Comparison of ENCODE assay signal across 9 cellular contexts in genomic region chr1:91697322-91698260, GRCh38.
A peak's percentile ranks its signal among the peaks of the same experiment; 100 is the strongest.
DNase-seq lines count a peak whose midpoint lies in the region; ATAC-seq and TF ChIP-seq lines count a peak whose summit lies in the region.
"Had no signal": no experiment of that assay in that cellular context is flagged by ENCODE, and none has a peak within 500 bp of the region (broad histone marks: within the 10 kb centered on the region; RNA-seq: fewer than 3 reads in every experiment).

No MANE protein-coding gene starts in this region.

- peaks cover 56% of the 10 kb centered on the region for H3K4me1 Mint-ChIP-seq in stimulated activated effector memory CD8-positive, alpha-beta T cell treated with anti-CD3 and anti-CD28 coated beads, Interleukin-12 subunit alpha, Interleukin-12 subunit beta, amount 100 ng/mL, for 72 hours
- H3K4me1 Mint-ChIP-seq: naive B cell had no signal

- peak overlapping the region; percentile 90 for H3K27ac Mint-ChIP-seq in stimulated activated effector memory CD8-positive, alpha-beta T cell treated with anti-CD3 and anti-CD28 coated beads, Interleukin-12 subunit alpha, Interleukin-12 subunit beta, amount 100 ng/mL, for 72 hours
- H3K27ac Mint-ChIP-seq: naive B cell had no signal

- peaks cover 69% of the 10 kb centered on the region for H3K36me3 Mint-ChIP-seq in stimulated activated effector memory CD8-positive, alpha-beta T cell treated with anti-CD3 and anti-CD28 coated beads, Interleukin-12 subunit alpha, Interleukin-12 subunit beta, amount 100 ng/mL, for 72 hours
- H3K36me3 Mint-ChIP-seq: naive B cell had no signal

- H3K79me2 ChIP-seq in OCI-LY7 (ENCODE audit: insufficient read depth, low read depth, low read length) = no peaks in the 10 kb centered on the region

- H3K9me3 ChIP-seq in OCI-LY7 (ENCODE audit: low read length) = no peaks in the 10 kb centered on the region

- CTCF ChIA-PET in OCI-LY7 (lab: Charles Lee; ENCODE audit: unreplicated experiment) = no interaction called here

- H3K9me3 Mint-ChIP-seq in stimulated activated effector memory CD8-positive, alpha-beta T cell treated with anti-CD3 and anti-CD28 coated beads, Interleukin-12 subunit alpha, Interleukin-12 subunit beta, amount 100 ng/mL, for 72 hours = no peaks in the 10 kb centered on the region
- H3K9me3 Mint-ChIP-seq: naive B cell had no signal

- no peak overlapping the region for H3K4me2 ChIP-seq in OCI-LY7 (ENCODE audit: low read length)

- no peak for TF ChIP-seq CTCF in AG10803 (conservative IDR thresholded peaks at IDR 0.05; ENCODE audit: low read length)
- TF ChIP-seq CTCF in cardiac fibroblast (IDR thresholded peaks at IDR 0.05; ENCODE audit: low read depth, low read length) = no peak
- no peak for TF ChIP-seq CTCF in OCI-LY7 (conservative IDR thresholded peaks at IDR 0.05; ENCODE audit: low read length)

- H3K4me3 ChIP-seq in AG10803 (ENCODE audit: low read length) = no peak overlapping the region
- no peak overlapping the region for H3K4me3 ChIP-seq in cardiac fibroblast (replicated peaks in 1 of 2; ENCODE audit: low read depth in 2 of 2, low read length in 2 of 2)
- no peak overlapping the region for H3K4me3 ChIP-seq in OCI-LY7 (ENCODE audit: low read depth, low read length, poor library complexity, severe bottlenecking)

- no peaks in the 10 kb centered on the region for H4K20me1 ChIP-seq in OCI-LY7 (ENCODE audit: insufficient read depth, low read length)

- H2AFZ ChIP-seq in OCI-LY7 (ENCODE audit: low read length) = no peak overlapping the region

- H3K4me1 ChIP-seq in OCI-LY7 (ENCODE audit: insufficient read depth, low read length, poor library complexity, severe bottlenecking) = no peaks in the 10 kb centered on the region

- POLR2A ChIA-PET in OCI-LY7 (lab: Charles Lee) = interaction anchor here (0.7 kb wide), 2 partner anchors 22 to 26 kb away, joined by 3 read pairs; no protein-coding TSS in a partner anchor

- ATAC-seq in GM21381 (IDR thresholded peaks at IDR 0.05; ENCODE audit: unreplicated experiment) = peak; percentile 87
- peak; percentile 96 for ATAC-seq in stimulated activated effector memory CD8-positive, alpha-beta T cell treated with anti-CD3 and anti-CD28 coated beads, Interleukin-12 subunit alpha, Interleukin-12 subunit beta, amount 100 ng/mL, for 72 hours

- H3K4me3 Mint-ChIP-seq in stimulated activated effector memory CD8-positive, alpha-beta T cell treated with anti-CD3 and anti-CD28 coated beads, Interleukin-12 subunit alpha, Interleukin-12 subunit beta, amount 100 ng/mL, for 72 hours = peak overlapping the region; percentile 61
- H3K4me3 Mint-ChIP-seq: naive B cell had no signal

- H3K27ac ChIP-seq in OCI-LY7 (ENCODE audit: low read depth, low read length, poor library complexity, severe bottlenecking) = no peak overlapping the region

- no TSS peak for BruUV-seq in OCI-LY7 (replicated peaks; lab: Mats Ljungman, UMichigan)

- no peaks in the 10 kb centered on the region for H3K36me3 ChIP-seq in OCI-LY7 (ENCODE audit: insufficient read depth, low read length)

- intact Hi-C loops in OCI-LY7 (cut with micrococcal nuclease; ENCODE audit: unreplicated experiment) = no loop called here

- no peaks in the 10 kb centered on the region for H3K9me2 ChIP-seq in OCI-LY7 (ENCODE audit: insufficient read depth, low read length)

- DNase-seq in AG10803 (ENCODE audit: low read depth) = peak; percentile 77
- peak; percentile 2 for DNase-seq in NAMALWA (ENCODE audit: low spot score)
- DNase-seq in cardiac fibroblast (ENCODE audit: low read depth in 2 of 2) = peak; percentile 86 to 92
- DNase-seq in stimulated activated effector memory CD8-positive, alpha-beta T cell treated with anti-CD3 and anti-CD28 coated beads, Interleukin-12 subunit alpha, Interleukin-12 subunit beta, amount 100 ng/mL, for 72 hours (ENCODE audit: low spot score in 2 of 2) = peak in 1 of 2 donors; percentile 65
- DNase-seq in occipital lobe (lab: John Stamatoyannopoulos, UW) = no peak
- DNase-seq in NCI-H526 (lab: John Stamatoyannopoulos, UW) = no peak
- no peak for DNase-seq in OCI-LY7 (ENCODE audit: low spot score)
- DNase-seq: naive B cell had no signal

Comparison
In these comparisons a context has a peak if more than half of its experiments do, and no peak if none do; other contexts are left out.
1. DNase-seq: peak in AG10803 (single experiment), NAMALWA (single experiment) and cardiac fibroblast (2 of 2); none in occipital lobe (single experiment), NCI-H526 (0 of 2) and OCI-LY7 (single experiment).